ENCODE assay signal across 8 cellular contexts in genomic region chr2:187994464-187995331, GRCh38.
DNase-seq lines count a peak whose midpoint lies in the region; ATAC-seq and TF ChIP-seq lines count a peak whose summit lies in the region.

No MANE protein-coding gene starts in this region.

- peaks cover 24% of the 10 kb centered on the region for H3K4me1 Mint-ChIP-seq in mesothelial cell of epicardium

- H3K4me3 ChIP-seq in HUES6 (ENCODE audit: low read depth, low read length) = peak overlapping the region; percentile 1; the same call in 1 of the 2 replicates
- no peak overlapping the region for H3K4me3 ChIP-seq in Peyer's patch

- TF ChIP-seq CTCF in mesothelial cell of epicardium (IDR thresholded peaks at IDR 0.05; ENCODE audit: unreplicated experiment) = no peak
- TF ChIP-seq CTCF in Peyer's patch (IDR thresholded peaks at IDR 0.05) = no peak

- H3K27ac ChIP-seq in HUES6 (ENCODE audit: low read depth, low read length) (peak overlapping the region; percentile 25; the same call in 1 of the 2 replicates), Peyer's patch (no peak overlapping the region)

- H3K9me3 ChIP-seq in HUES6 (ENCODE audit: control insufficient read depth, insufficient read depth, low read depth, low read length) (no peaks in the 10 kb centered on the region), Peyer's patch (no peaks in the 10 kb centered on the region)

- no peak overlapping the region for H3K4me3 Mint-ChIP-seq in mesothelial cell of epicardium

- H3K27me3 ChIP-seq in HUES6 (ENCODE audit: control insufficient read depth, insufficient read depth, low read length) = no peaks in the 10 kb centered on the region
- H3K27me3 ChIP-seq in Peyer's patch = no peaks in the 10 kb centered on the region

- ATAC-seq in HG03521 (IDR thresholded peaks at IDR 0.05; ENCODE audit: unreplicated experiment) = no peak

- DNase-seq in EL = peak; percentile 48
- DNase-seq in SHP77 treated with DMSO at 0.1 percent for 48 hours (lab: John Stamatoyannopoulos, UW) = peak; percentile 93
- DNase-seq in medulla oblongata (ENCODE audit: extremely low spot score) = peak; percentile 21
- no peak for DNase-seq in mesothelial cell of epicardium (ENCODE audit: low spot score in 2 of 2, unreplicated experiment in 2 of 2)
- DNase-seq in Peyer's patch = no peak
- no peak for DNase-seq in activated CD8-positive, alpha-beta memory T cell treated with anti-CD3 and anti-CD28 coated beads, Interleukin-2, amount 50 U/mL, for 4 hours

- H3K4me1 ChIP-seq in HUES6 (ENCODE audit: control insufficient read depth, insufficient read depth, low read length) = peaks cover 75% of the 10 kb centered on the region
- no peaks in the 10 kb centered on the region for H3K4me1 ChIP-seq in Peyer's patch

- no peak overlapping the region for H3K27ac Mint-ChIP-seq in mesothelial cell of epicardium

- TF ChIP-seq POLR2A in Peyer's patch (IDR thresholded peaks at IDR 0.05) = no peak

- no peaks in the 10 kb centered on the region for H3K27me3 Mint-ChIP-seq in mesothelial cell of epicardium (ENCODE audit: low read depth)

- peak overlapping the region; percentile 29 for H3K9ac ChIP-seq in HUES6 (ENCODE audit: low read length)

- H3K36me3 Mint-ChIP-seq in mesothelial cell of epicardium = no peaks in the 10 kb centered on the region

- H3K36me3 ChIP-seq in HUES6 (ENCODE audit: control insufficient read depth, insufficient read depth, low read length) = no peaks in the 10 kb centered on the region
- H3K36me3 ChIP-seq in Peyer's patch = no peaks in the 10 kb centered on the region

- H3K9me3 Mint-ChIP-seq in mesothelial cell of epicardium = no peaks in the 10 kb centered on the region

Comparison
In these comparisons a context has a peak if more than half of its experiments do, and no peak if none do; other contexts are left out.
1. DNase-seq: peak in EL (single experiment), SHP77 treated with DMSO at 0.1 percent for 48 hours (single experiment) and medulla oblongata (single experiment); none in mesothelial cell of epicardium (0 of 2), Peyer's patch (0 of 3) and activated CD8-positive, alpha-beta memory T cell treated with anti-CD3 and anti-CD28 coated beads, Interleukin-2, amount 50 U/mL, for 4 hours (single experiment).